ENCODE assay signal across 8 cellular contexts in genomic region chrX:16882702-16883486, GRCh38. TPM values are rescaled to one million over a fixed set of nuclear protein-coding genes. Genes with fewer than 3 reads are reported as not detected.
DNase-seq lines count a peak whose midpoint lies in the region; ATAC-seq and TF ChIP-seq lines count a peak whose summit lies in the region.

No MANE protein-coding gene starts in this region.

- no peaks in the 10 kb centered on the region for H3K9me3 ChIP-seq in hepatocyte (ENCODE audit: low read depth)

- 2% methylated on average over 27 of the region's 27 CpGs for WGBS in hepatocyte (ENCODE audit: low lambda C conversion rate, missing lambda C conversion rate)

- peak; percentile 61 for DNase-seq in GM10248 (ENCODE audit: extremely low spot score)
- peak; percentile 3 for DNase-seq in NCI-H187 treated with DMSO at 0.1 percent for 48 hours (lab: John Stamatoyannopoulos, UW)
- peak; percentile 58 for DNase-seq in T-helper 9 cell
- peak; percentile 81 for DNase-seq in astrocyte of the hippocampus (ENCODE audit: low read depth, low spot score)
- peak; percentile 85 for DNase-seq in hepatocyte (ENCODE audit: low spot score)
- peak; percentile 48 for DNase-seq in renal cortical epithelial cell (ENCODE audit: low read depth)
- DNase-seq in GM19238 (ENCODE audit: insufficient read length, low spot score) = no peak

- no peaks in the 10 kb centered on the region for H4K20me1 ChIP-seq in hepatocyte (ENCODE audit: insufficient read depth, poor library complexity, severe bottlenecking)

- H3K4me2 ChIP-seq in hepatocyte = peak overlapping the region; percentile 79

- no peaks in the 10 kb centered on the region for H3K79me2 ChIP-seq in hepatocyte

- TF ChIP-seq CTCF in GM10248 (IDR thresholded peaks at IDR 0.05; ENCODE audit: control extremely low read depth, extremely low read depth, low read depth, missing control alignments) (peak; percentile 69), hepatocyte (IDR thresholded peaks at IDR 0.05; ENCODE audit: poor library complexity) (peak; percentile 83)

- CTCF ChIA-PET in GM10248 (lab: Yijun Ruan, JAX) = interaction anchor here (0.6 to 5.4 kb wide), 22 partner anchors 9 to 171 kb away, joined by 3 to 45 read pairs (median 5); partner anchors contain the start of gene REPS2

- no peaks in the 10 kb centered on the region for H3K36me3 ChIP-seq in hepatocyte (replicated peaks; ENCODE audit: insufficient read depth, low read depth)

- ATAC-seq in HG02759 (IDR thresholded peaks at IDR 0.05; ENCODE audit: unreplicated experiment) = peak; percentile 78

- peak overlapping the region; percentile 23 for H3K4me3 ChIP-seq in hepatocyte

- H3K27ac ChIP-seq in hepatocyte = peak overlapping the region; percentile 34

- peaks cover 8% of the 10 kb centered on the region for H3K27me3 ChIP-seq in hepatocyte

- H3K4me1 ChIP-seq in hepatocyte (ENCODE audit: insufficient read depth) = no peaks in the 10 kb centered on the region

- H2AFZ ChIP-seq in hepatocyte = peak overlapping the region; percentile 80

- POLR2A ChIA-PET in GM10248 (lab: Yijun Ruan, JAX) = no interaction called here

- no peaks in the 10 kb centered on the region for H3K9me2 ChIP-seq in hepatocyte (replicated peaks; ENCODE audit: insufficient read depth)

RNA-seq across cellular contexts. Expression of gene RBBP7, which starts 12.7 kb away (rescaled TPM):
- total RNA-seq in hepatocyte (170 and 185 TPM in 2 replicates), renal cortical epithelial cell (135 and 137 TPM in 2 replicates)
- polyA plus RNA-seq in hepatocyte = 260 and 263 TPM in 2 replicates
